In the genomic region with DNA sequence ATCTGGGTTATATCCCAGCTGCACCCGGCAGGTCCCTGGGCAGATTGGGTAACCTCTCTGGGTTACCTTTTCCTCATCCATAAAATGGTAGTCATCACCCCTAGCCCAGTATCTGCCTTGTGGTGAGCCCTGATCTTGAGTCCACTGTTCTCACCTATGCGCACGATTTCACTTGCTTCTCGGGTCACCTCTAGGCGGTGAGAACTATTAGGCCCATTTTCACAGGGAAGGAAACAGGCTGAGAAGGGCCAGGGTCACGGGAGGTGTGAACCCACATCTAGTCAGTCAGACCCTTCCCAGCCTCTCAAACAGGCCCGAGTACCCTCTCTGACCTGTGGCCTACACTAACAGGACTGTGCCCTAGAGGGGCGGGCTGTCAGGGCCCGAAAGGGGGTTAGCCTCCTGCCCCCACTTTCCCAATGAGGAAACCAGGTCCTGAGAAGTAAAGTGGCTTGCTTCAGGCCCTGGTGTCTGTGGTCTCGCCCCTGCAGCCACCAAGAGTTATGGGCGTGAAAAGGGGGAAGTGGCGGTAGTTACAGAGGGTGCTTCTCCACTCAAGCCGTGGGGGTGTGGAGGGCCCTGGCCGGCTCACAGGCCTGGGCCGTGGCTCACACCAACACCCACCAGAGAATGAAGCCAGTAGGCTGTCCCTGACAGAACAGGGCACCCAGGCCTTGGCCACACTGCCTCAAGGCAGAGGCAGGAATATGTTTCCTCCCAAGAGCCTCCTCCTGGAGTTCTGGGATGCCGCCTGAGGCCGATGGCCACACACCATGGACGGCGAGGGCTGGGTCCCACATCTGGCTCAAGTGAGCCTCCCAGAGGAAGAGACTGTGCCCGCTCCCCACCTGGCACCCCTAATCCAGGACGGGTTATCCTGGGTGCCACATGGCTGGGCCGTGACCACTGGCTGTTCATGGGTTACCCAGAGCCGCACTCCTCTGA, we compare ENCODE assay signal across 1 cellular context.
A peak's percentile ranks its signal among the peaks of the same experiment; 100 is the strongest.
TF ChIP-seq lines count a peak whose summit lies in the region.

No MANE protein-coding gene starts in this region.

TF ChIP-seq in GM12878, 131 proteins besides CTCF, POLR2A, EP300 and RAD21 (continued from another document and continues in another):
- TF ChIP-seq, protein P1, sequence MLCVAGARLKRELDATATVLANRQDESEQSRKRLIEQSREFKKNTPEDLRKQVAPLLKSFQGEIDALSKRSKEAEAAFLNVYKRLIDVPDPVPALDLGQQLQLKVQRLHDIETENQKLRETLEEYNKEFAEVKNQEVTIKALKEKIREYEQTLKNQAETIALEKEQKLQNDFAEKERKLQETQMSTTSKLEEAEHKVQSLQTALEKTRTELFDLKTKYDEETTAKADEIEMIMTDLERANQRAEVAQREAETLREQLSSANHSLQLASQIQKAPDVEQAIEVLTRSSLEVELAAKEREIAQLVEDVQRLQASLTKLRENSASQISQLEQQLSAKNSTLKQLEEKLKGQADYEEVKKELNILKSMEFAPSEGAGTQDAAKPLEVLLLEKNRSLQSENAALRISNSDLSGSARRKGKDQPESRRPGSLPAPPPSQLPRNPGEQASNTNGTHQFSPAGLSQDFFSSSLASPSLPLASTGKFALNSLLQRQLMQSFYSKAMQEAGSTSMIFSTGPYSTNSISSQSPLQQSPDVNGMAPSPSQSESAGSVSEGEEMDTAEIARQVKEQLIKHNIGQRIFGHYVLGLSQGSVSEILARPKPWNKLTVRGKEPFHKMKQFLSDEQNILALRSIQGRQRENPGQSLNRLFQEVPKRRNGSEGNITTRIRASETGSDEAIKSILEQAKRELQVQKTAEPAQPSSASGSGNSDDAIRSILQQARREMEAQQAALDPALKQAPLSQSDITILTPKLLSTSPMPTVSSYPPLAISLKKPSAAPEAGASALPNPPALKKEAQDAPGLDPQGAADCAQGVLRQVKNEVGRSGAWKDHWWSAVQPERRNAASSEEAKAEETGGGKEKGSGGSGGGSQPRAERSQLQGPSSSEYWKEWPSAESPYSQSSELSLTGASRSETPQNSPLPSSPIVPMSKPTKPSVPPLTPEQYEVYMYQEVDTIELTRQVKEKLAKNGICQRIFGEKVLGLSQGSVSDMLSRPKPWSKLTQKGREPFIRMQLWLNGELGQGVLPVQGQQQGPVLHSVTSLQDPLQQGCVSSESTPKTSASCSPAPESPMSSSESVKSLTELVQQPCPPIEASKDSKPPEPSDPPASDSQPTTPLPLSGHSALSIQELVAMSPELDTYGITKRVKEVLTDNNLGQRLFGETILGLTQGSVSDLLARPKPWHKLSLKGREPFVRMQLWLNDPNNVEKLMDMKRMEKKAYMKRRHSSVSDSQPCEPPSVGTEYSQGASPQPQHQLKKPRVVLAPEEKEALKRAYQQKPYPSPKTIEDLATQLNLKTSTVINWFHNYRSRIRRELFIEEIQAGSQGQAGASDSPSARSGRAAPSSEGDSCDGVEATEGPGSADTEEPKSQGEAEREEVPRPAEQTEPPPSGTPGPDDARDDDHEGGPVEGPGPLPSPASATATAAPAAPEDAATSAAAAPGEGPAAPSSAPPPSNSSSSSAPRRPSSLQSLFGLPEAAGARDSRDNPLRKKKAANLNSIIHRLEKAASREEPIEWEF (IDR thresholded peaks at IDR 0.05; ENCODE audit: insufficient replicate concordance, low read depth, low read length): peak; percentile 20
- TF ChIP-seq, protein P2, sequence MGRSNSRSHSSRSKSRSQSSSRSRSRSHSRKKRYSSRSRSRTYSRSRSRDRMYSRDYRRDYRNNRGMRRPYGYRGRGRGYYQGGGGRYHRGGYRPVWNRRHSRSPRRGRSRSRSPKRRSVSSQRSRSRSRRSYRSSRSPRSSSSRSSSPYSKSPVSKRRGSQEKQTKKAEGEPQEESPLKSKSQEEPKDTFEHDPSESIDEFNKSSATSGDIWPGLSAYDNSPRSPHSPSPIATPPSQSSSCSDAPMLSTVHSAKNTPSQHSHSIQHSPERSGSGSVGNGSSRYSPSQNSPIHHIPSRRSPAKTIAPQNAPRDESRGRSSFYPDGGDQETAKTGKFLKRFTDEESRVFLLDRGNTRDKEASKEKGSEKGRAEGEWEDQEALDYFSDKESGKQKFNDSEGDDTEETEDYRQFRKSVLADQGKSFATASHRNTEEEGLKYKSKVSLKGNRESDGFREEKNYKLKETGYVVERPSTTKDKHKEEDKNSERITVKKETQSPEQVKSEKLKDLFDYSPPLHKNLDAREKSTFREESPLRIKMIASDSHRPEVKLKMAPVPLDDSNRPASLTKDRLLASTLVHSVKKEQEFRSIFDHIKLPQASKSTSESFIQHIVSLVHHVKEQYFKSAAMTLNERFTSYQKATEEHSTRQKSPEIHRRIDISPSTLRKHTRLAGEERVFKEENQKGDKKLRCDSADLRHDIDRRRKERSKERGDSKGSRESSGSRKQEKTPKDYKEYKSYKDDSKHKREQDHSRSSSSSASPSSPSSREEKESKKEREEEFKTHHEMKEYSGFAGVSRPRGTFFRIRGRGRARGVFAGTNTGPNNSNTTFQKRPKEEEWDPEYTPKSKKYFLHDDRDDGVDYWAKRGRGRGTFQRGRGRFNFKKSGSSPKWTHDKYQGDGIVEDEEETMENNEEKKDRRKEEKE (IDR thresholded peaks at IDR 0.05): no peak
- TF ChIP-seq, protein P3, sequence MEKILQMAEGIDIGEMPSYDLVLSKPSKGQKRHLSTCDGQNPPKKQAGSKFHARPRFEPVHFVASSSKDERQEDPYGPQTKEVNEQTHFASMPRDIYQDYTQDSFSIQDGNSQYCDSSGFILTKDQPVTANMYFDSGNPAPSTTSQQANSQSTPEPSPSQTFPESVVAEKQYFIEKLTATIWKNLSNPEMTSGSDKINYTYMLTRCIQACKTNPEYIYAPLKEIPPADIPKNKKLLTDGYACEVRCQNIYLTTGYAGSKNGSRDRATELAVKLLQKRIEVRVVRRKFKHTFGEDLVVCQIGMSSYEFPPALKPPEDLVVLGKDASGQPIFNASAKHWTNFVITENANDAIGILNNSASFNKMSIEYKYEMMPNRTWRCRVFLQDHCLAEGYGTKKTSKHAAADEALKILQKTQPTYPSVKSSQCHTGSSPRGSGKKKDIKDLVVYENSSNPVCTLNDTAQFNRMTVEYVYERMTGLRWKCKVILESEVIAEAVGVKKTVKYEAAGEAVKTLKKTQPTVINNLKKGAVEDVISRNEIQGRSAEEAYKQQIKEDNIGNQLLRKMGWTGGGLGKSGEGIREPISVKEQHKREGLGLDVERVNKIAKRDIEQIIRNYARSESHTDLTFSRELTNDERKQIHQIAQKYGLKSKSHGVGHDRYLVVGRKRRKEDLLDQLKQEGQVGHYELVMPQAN (conservative IDR thresholded peaks at IDR 0.05): 0 out of 2 replicates have a peak, but pooled peaks have one; percentile 14
- TF ChIP-seq POLR2AphosphoS5 (IDR thresholded peaks at IDR 0.05; ENCODE audit: low read length): no peak
- TF ChIP-seq, protein P4, sequence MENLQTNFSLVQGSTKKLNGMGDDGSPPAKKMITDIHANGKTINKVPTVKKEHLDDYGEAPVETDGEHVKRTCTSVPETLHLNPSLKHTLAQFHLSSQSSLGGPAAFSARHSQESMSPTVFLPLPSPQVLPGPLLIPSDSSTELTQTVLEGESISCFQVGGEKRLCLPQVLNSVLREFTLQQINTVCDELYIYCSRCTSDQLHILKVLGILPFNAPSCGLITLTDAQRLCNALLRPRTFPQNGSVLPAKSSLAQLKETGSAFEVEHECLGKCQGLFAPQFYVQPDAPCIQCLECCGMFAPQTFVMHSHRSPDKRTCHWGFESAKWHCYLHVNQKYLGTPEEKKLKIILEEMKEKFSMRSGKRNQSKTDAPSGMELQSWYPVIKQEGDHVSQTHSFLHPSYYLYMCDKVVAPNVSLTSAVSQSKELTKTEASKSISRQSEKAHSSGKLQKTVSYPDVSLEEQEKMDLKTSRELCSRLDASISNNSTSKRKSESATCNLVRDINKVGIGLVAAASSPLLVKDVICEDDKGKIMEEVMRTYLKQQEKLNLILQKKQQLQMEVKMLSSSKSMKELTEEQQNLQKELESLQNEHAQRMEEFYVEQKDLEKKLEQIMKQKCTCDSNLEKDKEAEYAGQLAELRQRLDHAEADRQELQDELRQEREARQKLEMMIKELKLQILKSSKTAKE (IDR thresholded peaks at IDR 0.05; ENCODE audit: low read depth, poor library complexity, severe bottlenecking): peak; percentile 47
- TF ChIP-seq, protein P5, sequence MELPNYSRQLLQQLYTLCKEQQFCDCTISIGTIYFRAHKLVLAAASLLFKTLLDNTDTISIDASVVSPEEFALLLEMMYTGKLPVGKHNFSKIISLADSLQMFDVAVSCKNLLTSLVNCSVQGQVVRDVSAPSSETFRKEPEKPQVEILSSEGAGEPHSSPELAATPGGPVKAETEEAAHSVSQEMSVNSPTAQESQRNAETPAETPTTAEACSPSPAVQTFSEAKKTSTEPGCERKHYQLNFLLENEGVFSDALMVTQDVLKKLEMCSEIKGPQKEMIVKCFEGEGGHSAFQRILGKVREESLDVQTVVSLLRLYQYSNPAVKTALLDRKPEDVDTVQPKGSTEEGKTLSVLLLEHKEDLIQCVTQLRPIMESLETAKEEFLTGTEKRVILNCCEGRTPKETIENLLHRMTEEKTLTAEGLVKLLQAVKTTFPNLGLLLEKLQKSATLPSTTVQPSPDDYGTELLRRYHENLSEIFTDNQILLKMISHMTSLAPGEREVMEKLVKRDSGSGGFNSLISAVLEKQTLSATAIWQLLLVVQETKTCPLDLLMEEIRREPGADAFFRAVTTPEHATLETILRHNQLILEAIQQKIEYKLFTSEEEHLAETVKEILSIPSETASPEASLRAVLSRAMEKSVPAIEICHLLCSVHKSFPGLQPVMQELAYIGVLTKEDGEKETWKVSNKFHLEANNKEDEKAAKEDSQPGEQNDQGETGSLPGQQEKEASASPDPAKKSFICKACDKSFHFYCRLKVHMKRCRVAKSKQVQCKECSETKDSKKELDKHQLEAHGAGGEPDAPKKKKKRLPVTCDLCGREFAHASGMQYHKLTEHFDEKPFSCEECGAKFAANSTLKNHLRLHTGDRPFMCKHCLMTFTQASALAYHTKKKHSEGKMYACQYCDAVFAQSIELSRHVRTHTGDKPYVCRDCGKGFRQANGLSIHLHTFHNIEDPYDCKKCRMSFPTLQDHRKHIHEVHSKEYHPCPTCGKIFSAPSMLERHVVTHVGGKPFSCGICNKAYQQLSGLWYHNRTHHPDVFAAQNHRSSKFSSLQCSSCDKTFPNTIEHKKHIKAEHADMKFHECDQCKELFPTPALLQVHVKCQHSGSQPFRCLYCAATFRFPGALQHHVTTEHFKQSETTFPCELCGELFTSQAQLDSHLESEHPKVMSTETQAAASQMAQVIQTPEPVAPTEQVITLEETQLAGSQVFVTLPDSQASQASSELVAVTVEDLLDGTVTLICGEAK (IDR thresholded peaks at IDR 0.05; ENCODE audit: borderline replicate concordance): no peak
- TF ChIP-seq, protein P6, sequence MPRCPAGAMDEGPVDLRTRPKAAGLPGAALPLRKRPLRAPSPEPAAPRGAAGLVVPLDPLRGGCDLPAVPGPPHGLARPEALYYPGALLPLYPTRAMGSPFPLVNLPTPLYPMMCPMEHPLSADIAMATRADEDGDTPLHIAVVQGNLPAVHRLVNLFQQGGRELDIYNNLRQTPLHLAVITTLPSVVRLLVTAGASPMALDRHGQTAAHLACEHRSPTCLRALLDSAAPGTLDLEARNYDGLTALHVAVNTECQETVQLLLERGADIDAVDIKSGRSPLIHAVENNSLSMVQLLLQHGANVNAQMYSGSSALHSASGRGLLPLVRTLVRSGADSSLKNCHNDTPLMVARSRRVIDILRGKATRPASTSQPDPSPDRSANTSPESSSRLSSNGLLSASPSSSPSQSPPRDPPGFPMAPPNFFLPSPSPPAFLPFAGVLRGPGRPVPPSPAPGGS (IDR thresholded peaks at IDR 0.05; ENCODE audit: borderline replicate concordance, insufficient read depth, low read depth, low read length, poor library complexity, severe bottlenecking): no peak
- no peak for TF ChIP-seq STAT3 (IDR thresholded peaks at IDR 0.05; ENCODE audit: low read depth, low read length)
- no peak for TF ChIP-seq NRF1 (conservative IDR thresholded peaks at IDR 0.05; ENCODE audit: low read depth, low read length)
- TF ChIP-seq PAX8 (IDR thresholded peaks at IDR 0.05): no peak
- TF ChIP-seq, protein P7, sequence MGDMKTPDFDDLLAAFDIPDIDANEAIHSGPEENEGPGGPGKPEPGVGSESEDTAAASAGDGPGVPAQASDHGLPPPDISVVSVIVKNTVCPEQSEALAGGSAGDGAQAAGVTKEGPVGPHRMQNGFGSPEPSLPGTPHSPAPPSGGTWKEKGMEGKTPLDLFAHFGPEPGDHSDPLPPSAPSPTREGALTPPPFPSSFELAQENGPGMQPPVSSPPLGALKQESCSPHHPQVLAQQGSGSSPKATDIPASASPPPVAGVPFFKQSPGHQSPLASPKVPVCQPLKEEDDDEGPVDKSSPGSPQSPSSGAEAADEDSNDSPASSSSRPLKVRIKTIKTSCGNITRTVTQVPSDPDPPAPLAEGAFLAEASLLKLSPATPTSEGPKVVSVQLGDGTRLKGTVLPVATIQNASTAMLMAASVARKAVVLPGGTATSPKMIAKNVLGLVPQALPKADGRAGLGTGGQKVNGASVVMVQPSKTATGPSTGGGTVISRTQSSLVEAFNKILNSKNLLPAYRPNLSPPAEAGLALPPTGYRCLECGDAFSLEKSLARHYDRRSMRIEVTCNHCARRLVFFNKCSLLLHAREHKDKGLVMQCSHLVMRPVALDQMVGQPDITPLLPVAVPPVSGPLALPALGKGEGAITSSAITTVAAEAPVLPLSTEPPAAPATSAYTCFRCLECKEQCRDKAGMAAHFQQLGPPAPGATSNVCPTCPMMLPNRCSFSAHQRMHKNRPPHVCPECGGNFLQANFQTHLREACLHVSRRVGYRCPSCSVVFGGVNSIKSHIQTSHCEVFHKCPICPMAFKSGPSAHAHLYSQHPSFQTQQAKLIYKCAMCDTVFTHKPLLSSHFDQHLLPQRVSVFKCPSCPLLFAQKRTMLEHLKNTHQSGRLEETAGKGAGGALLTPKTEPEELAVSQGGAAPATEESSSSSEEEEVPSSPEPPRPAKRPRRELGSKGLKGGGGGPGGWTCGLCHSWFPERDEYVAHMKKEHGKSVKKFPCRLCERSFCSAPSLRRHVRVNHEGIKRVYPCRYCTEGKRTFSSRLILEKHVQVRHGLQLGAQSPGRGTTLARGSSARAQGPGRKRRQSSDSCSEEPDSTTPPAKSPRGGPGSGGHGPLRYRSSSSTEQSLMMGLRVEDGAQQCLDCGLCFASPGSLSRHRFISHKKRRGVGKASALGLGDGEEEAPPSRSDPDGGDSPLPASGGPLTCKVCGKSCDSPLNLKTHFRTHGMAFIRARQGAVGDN (IDR thresholded peaks at IDR 0.05): peak; percentile 75
- TF ChIP-seq SRF (IDR thresholded peaks at IDR 0.05; ENCODE audit: low read depth in 2 of 2, low read length in 2 of 2): no peak
- TF ChIP-seq TCF12 (IDR thresholded peaks at IDR 0.05; ENCODE audit: low read depth, low read length): no peak
- TF ChIP-seq, protein P8, sequence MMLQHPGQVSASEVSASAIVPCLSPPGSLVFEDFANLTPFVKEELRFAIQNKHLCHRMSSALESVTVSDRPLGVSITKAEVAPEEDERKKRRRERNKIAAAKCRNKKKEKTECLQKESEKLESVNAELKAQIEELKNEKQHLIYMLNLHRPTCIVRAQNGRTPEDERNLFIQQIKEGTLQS (IDR thresholded peaks at IDR 0.05; ENCODE audit: borderline replicate concordance, extremely low read depth, low read depth, low read length): no peak
- no peak for TF ChIP-seq POLR2AphosphoS2 (IDR thresholded peaks at IDR 0.05; ENCODE audit: low read depth, low read length)
- no peak for TF ChIP-seq SREBF2 (IDR thresholded peaks at IDR 0.05; ENCODE audit: low read length)
- 0 out of 2 replicates have a peak, but pooled peaks have one; percentile 49 for TF ChIP-seq MXI1 (IDR thresholded peaks at IDR 0.05; ENCODE audit: low read depth, low read length)
- no peak for TF ChIP-seq FOS (IDR thresholded peaks at IDR 0.05; ENCODE audit: borderline replicate concordance, extremely low read depth, insufficient read length)
- TF ChIP-seq ESRRA (IDR thresholded peaks at IDR 0.05; ENCODE audit: low read length): no peak
- TF ChIP-seq ATF7 (IDR thresholded peaks at IDR 0.05; ENCODE audit: low read depth): peak; percentile 67
- no peak for TF ChIP-seq YBX1 (IDR thresholded peaks at IDR 0.05)
- TF ChIP-seq NR2F1 (conservative IDR thresholded peaks at IDR 0.05): peak; percentile 98
